In the genomic region with DNA sequence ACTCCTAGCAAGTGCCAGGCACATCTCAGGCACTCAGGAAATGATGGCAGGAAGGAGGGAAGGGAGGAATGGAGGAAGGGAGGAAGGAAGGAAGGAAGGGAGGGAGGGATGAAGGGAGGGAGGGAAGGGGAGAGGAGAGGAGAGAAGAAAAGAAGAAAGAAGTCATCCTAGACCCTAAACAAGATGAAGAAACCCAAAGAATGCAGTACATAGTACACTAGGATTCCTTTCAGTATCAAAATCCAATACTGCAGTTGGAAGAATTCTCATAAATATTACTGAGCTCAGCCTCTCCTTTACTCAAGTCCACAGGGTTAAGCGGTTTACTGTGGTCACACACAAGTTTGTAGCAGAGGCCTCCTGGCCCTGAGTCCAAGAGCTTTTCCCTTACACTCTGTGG, we compare ENCODE assay signal across 8 cellular contexts.
"Had no signal": no experiment of that assay in that cellular context is flagged by ENCODE, and none has a peak within 500 bp of the region (broad histone marks: within the 10 kb centered on the region; RNA-seq: fewer than 3 reads in every experiment).

No MANE protein-coding gene starts in this region.

- ATAC-seq: GM12878 had no signal

- H3K4me3 ChIP-seq: GM12878 had no signal

- FAIRE-seq: G401.6, GM12878, GM12891, GM12892, GM18507, GM19239 had no signal

- DNase-seq: GDM1, GF-D8 had no signal
